ENCODE assay signal across 19 cellular contexts in genomic region chr5:55063220-55063863, GRCh38. TPM values are rescaled to one million over a fixed set of nuclear protein-coding genes. Genes with fewer than 3 reads are reported as not detected.
DNase-seq lines count a peak whose midpoint lies in the region; ATAC-seq, FAIRE-seq and TF ChIP-seq lines count a peak whose summit lies in the region.
"Had no signal": no experiment of that assay in that cellular context is flagged by ENCODE, and none has a peak within 500 bp of the region (broad histone marks: within the 10 kb centered on the region; RNA-seq: fewer than 3 reads in every experiment).

No MANE protein-coding gene starts in this region.

- peaks cover 28 to 80% (median 68%) of the 10 kb centered on the region in 7 donors for H3K4me1 Mint-ChIP-seq in naive thymus-derived CD4-positive, alpha-beta T cell

- H3K4me1 ChIP-seq in naive thymus-derived CD4-positive, alpha-beta T cell (ENCODE audit: control insufficient read depth in 2 of 2, insufficient read depth in 2 of 2, low read length in 2 of 2), result peaks cover 26 to 30% of the 10 kb centered on the region in 2 donors

- peaks cover 0 to 61% (median 3%) of the 10 kb centered on the region in 5 donors for H3K36me3 Mint-ChIP-seq in naive thymus-derived CD4-positive, alpha-beta T cell

- peak overlapping the region in 5 of 9 donors; percentile 24 to 98 (median 39) for H3K27ac Mint-ChIP-seq in naive thymus-derived CD4-positive, alpha-beta T cell

- ATAC-seq in naive thymus-derived CD4-positive, alpha-beta T cell, result no peak
- ATAC-seq: heart right ventricle, left ventricle myocardium superior had no signal

- H3K4me3 ChIP-seq in naive thymus-derived CD4-positive, alpha-beta T cell (ENCODE audit: low read length), result no peak overlapping the region
- H3K4me3 ChIP-seq in coronary artery, result no peak overlapping the region
- H3K4me3 ChIP-seq: heart right ventricle had no signal

- no peak for FAIRE-seq in H54 (lab: Jason Lieb, UNC)
- FAIRE-seq: GM19239, small intestine had no signal

- no peak overlapping the region for H3K27ac ChIP-seq in naive thymus-derived CD4-positive, alpha-beta T cell (ENCODE audit: low read depth, low read length)
- no peak overlapping the region for H3K27ac ChIP-seq in coronary artery
- H3K27ac ChIP-seq: heart right ventricle had no signal

- CTCF ChIA-PET in HEK293T (lab: Yijun Ruan, JAX), result no interaction called here
- CTCF ChIA-PET in naive thymus-derived CD4-positive, alpha-beta T cell (lab: Charles Lee), result interaction anchor here (0.9 kb wide), 1 partner anchor 79 kb away, joined by 3 read pairs; no protein-coding TSS in a partner anchor

- intact Hi-C loops in naive thymus-derived CD4-positive, alpha-beta T cell (cut with micrococcal nuclease), result loop anchor here (1.0 to 5.0 kb wide), 3 partner anchors 9 to 157 kb away; no protein-coding TSS in a partner anchor

- peaks cover 0 to 7% (median 0%) of the 10 kb centered on the region in 5 donors for H3K27me3 Mint-ChIP-seq in naive thymus-derived CD4-positive, alpha-beta T cell

- H3K36me3 ChIP-seq in naive thymus-derived CD4-positive, alpha-beta T cell (ENCODE audit: control insufficient read depth in 2 of 3, insufficient read depth in 3 of 3, low read length in 3 of 3), result no peaks in the 10 kb centered on the region
- H3K36me3 ChIP-seq: heart right ventricle had no signal

- peak; percentile 30 for DNase-seq in DMS53 (lab: John Stamatoyannopoulos, UW)
- no peak for DNase-seq in DMS53 treated with DMSO at 0.1 percent for 48 hours (lab: John Stamatoyannopoulos, UW; ENCODE audit: unreplicated experiment)
- DNase-seq in HEK293T (ENCODE audit: extremely low spot score), result no peak
- DNase-seq in astrocyte of the hippocampus (ENCODE audit: low read depth, low spot score), result peak; percentile 4
- DNase-seq in naive thymus-derived CD4-positive, alpha-beta T cell, result no peak
- DNase-seq in coronary artery (ENCODE audit: low spot score), result no peak
- no peak for DNase-seq in NCI-H1930 (lab: John Stamatoyannopoulos, UW)
- no peak for DNase-seq in H54 (ENCODE audit: insufficient read length, low spot score)
- DNase-seq: 8988T; activated CD8-positive, alpha-beta memory T cell treated with anti-CD3 and anti-CD28 coated beads, Interleukin-2, amount 50 U/mL, for 4 hours; amygdala; DMS79 treated with DMSO at 0.1 percent for 48 hours; heart right ventricle; left ventricle myocardium superior; Right ventricle myocardium superior; small intestine had no signal

- H3K27me3 ChIP-seq in naive thymus-derived CD4-positive, alpha-beta T cell (ENCODE audit: control insufficient read depth in 2 of 2, insufficient read depth in 2 of 2, low read length in 2 of 2), result no peaks in the 10 kb centered on the region
- H3K27me3 ChIP-seq: heart right ventricle had no signal

- TF ChIP-seq POLR2A in H54 (IDR thresholded peaks at IDR 0.05; ENCODE audit: low read depth, low read length), result no peak

- no peaks in the 10 kb centered on the region for H3K9me3 ChIP-seq in naive thymus-derived CD4-positive, alpha-beta T cell (ENCODE audit: control insufficient read depth in 2 of 3, low read length in 3 of 3)
- H3K9me3 ChIP-seq: heart right ventricle had no signal

- peak overlapping the region in 7 of 10 donors; percentile 6 to 87 (median 73) for H3K4me3 Mint-ChIP-seq in naive thymus-derived CD4-positive, alpha-beta T cell

- TF ChIP-seq CTCF in coronary artery (IDR thresholded peaks at IDR 0.05), result no peak

- POLR2A ChIA-PET in HEK293T (lab: Yijun Ruan, JAX), result no interaction called here
- POLR2A ChIA-PET in naive thymus-derived CD4-positive, alpha-beta T cell (lab: Charles Lee), result interaction anchor here (1.0 to 2.3 kb wide), 3 partner anchors 11 to 33 kb away, joined by 3 to 14 read pairs (median 13); no protein-coding TSS in a partner anchor

- peaks cover 0 to 38% (median 0%) of the 10 kb centered on the region in 11 donors for H3K9me3 Mint-ChIP-seq in naive thymus-derived CD4-positive, alpha-beta T cell

TF ChIP-seq in HEK293T, 16 proteins besides CTCF, POLR2A, EP300 and RAD21:
- 0 out of 2 replicates have a peak, but pooled peaks have one; percentile 17 for TF ChIP-seq PKNOX1 (IDR thresholded peaks at IDR 0.05)
- TF ChIP-seq SUZ12 (IDR thresholded peaks at IDR 0.05), result no peak
- no peak for TF ChIP-seq ELF4 (IDR thresholded peaks at IDR 0.05)

RNA-seq across cellular contexts. Expression of gene GZMA, which starts 39.1 kb away (rescaled TPM):
- total RNA-seq in naive thymus-derived CD4-positive, alpha-beta T cell, result 1,000 to 10,000 TPM in 1 of 5 experiments, 10 to 100 TPM in 2, 1 to 10 TPM in 2; 2.0 to 1,076 (median 10.9) TPM
- 10 to 100 TPM in 1 of 2 donors, 1 to 10 TPM in 1; 4.5 to 13.8 TPM for polyA plus RNA-seq in naive thymus-derived CD4-positive, alpha-beta T cell
- total RNA-seq: H4, NCI-H460 had no signal

RNA-seq across cellular contexts. Expression of gene GZMK, which starts 39.3 kb away (rescaled TPM):
- total RNA-seq in naive thymus-derived CD4-positive, alpha-beta T cell, result 10 to 100 TPM in 1 of 5 experiments, 1 to 10 TPM in 4; 1.3 to 18.1 (median 2.4) TPM
- polyA plus RNA-seq in naive thymus-derived CD4-positive, alpha-beta T cell, result 1 to 10 TPM; 1.9 to 4.0 TPM
- total RNA-seq: H4, NCI-H460 had no signal

Comparison
In these comparisons a context has a peak if more than half of its experiments do, and no peak if none do; other contexts are left out.
1. DNase-seq: peak in DMS53 (single experiment) and astrocyte of the hippocampus (single experiment); none in DMS53 treated with DMSO at 0.1 percent for 48 hours (single experiment), HEK293T (single experiment), naive thymus-derived CD4-positive, alpha-beta T cell (0 of 9), coronary artery (single experiment), NCI-H1930 (0 of 2) and H54 (single experiment).